7 cellular contexts compared by ENCODE assay signal in genomic region chr15:57866149-57866736, GRCh38.
DNase-seq lines count a peak whose midpoint lies in the region; TF ChIP-seq lines count a peak whose summit lies in the region.

No MANE protein-coding gene starts in this region.

- peak; percentile 45 for DNase-seq in GM10248 (ENCODE audit: extremely low spot score)
- peak; percentile 42 for DNase-seq in KG1 (lab: John Stamatoyannopoulos, UW)
- peak; percentile 5 for DNase-seq in SK-N-MC (ENCODE audit: low read depth, low spot score)
- DNase-seq in adrenal gland, result peak; percentile 32 to 75 (median 60)
- DNase-seq in iPS DF 6.9 (ENCODE audit: low read depth, low spot score), result peak; percentile 35
- DNase-seq in stimulated activated CD4-positive, alpha-beta T cell treated with anti-CD3 and anti-CD28 coated beads, Interleukin-2, amount 100 ng/mL, for 4 hours (ENCODE audit: low read depth), result peak; percentile 6
- no peak for DNase-seq in hippocampal formation (lab: John Stamatoyannopoulos, UW)

- TF ChIP-seq POLR2A in adrenal gland (IDR thresholded peaks at IDR 0.05), result no peak

- H3K36me3 ChIP-seq in SK-N-MC (ENCODE audit: insufficient read depth, low read length), result no peaks in the 10 kb centered on the region
- H3K36me3 ChIP-seq in adrenal gland (replicated peaks in 1 of 2), result no peaks in the 10 kb centered on the region
- no peaks in the 10 kb centered on the region for H3K36me3 ChIP-seq in iPS DF 6.9 (ENCODE audit: control insufficient read depth, insufficient read depth, low read length)

- TF ChIP-seq CTCF in GM10248 (IDR thresholded peaks at IDR 0.05; ENCODE audit: control extremely low read depth, extremely low read depth, low read depth, missing control alignments), result peak; percentile 71
- peak; percentile 26 to 61 (median 53) for TF ChIP-seq CTCF in adrenal gland (IDR thresholded peaks at IDR 0.05)

- intact Hi-C loops in adrenal gland (cut with DNase I), result loop anchor here in 1 of 2 donors (5.0 to 10.0 kb wide), 3 partner anchors 201 to 319 kb away; partner anchors contain the start of gene ALDH1A2

- POLR2A ChIA-PET in GM10248 (lab: Yijun Ruan, JAX), result no interaction called here

- no peak overlapping the region for H3K9ac ChIP-seq in SK-N-MC (ENCODE audit: insufficient read length)

- H3K27me3 ChIP-seq in adrenal gland (peaks cover 27% of the 10 kb centered on the region), iPS DF 6.9 (ENCODE audit: control insufficient read depth, insufficient read depth, low read length) (no peaks in the 10 kb centered on the region)

- H3K4me3 ChIP-seq in SK-N-MC, result no peak overlapping the region
- no peak overlapping the region for H3K4me3 ChIP-seq in adrenal gland
- H3K4me3 ChIP-seq in iPS DF 6.9 (ENCODE audit: low read length), result no peak overlapping the region

- CTCF ChIA-PET in GM10248 (lab: Yijun Ruan, JAX), result interaction anchor here (0.9 to 4.9 kb wide), 14 partner anchors 9 to 316 kb away, joined by 3 to 44 read pairs (median 4); partner anchors contain the start of gene ALDH1A2

- no peaks in the 10 kb centered on the region for H3K4me1 ChIP-seq in adrenal gland (replicated peaks in 1 of 2)
- no peaks in the 10 kb centered on the region for H3K4me1 ChIP-seq in iPS DF 6.9 (ENCODE audit: control insufficient read depth, insufficient read depth, low read length)

- H3K27ac ChIP-seq in SK-N-MC (no peak overlapping the region), adrenal gland (no peak overlapping the region), iPS DF 6.9 (ENCODE audit: low read length) (no peak overlapping the region)

- WGBS in adrenal gland, 4 donors, result 45 to 56% (median 49%) methylated on average over 7 of the region's 7 CpGs
- no CpG with 5 or more reads among the region's 7 CpGs for WGBS in iPS DF 6.9 (ENCODE audit: insufficient coverage, insufficient read length)

- H3K9me3 ChIP-seq in SK-N-MC (ENCODE audit: low read depth, low read length) (no peaks in the 10 kb centered on the region), adrenal gland (replicated peaks in 1 of 3) (no peaks in the 10 kb centered on the region), iPS DF 6.9 (ENCODE audit: control insufficient read depth, insufficient read depth, low read length) (no peaks in the 10 kb centered on the region)

Comparison
In these comparisons a context has a peak if more than half of its experiments do, and no peak if none do; other contexts are left out.
1. DNase-seq: peak in GM10248 (single experiment), KG1 (single experiment), SK-N-MC (single experiment), adrenal gland (7 of 7), iPS DF 6.9 (single experiment) and stimulated activated CD4-positive, alpha-beta T cell treated with anti-CD3 and anti-CD28 coated beads, Interleukin-2, amount 100 ng/mL, for 4 hours (single experiment); none in hippocampal formation (0 of 2).